ENCODE assay signal across 8 cellular contexts in the genomic region with DNA sequence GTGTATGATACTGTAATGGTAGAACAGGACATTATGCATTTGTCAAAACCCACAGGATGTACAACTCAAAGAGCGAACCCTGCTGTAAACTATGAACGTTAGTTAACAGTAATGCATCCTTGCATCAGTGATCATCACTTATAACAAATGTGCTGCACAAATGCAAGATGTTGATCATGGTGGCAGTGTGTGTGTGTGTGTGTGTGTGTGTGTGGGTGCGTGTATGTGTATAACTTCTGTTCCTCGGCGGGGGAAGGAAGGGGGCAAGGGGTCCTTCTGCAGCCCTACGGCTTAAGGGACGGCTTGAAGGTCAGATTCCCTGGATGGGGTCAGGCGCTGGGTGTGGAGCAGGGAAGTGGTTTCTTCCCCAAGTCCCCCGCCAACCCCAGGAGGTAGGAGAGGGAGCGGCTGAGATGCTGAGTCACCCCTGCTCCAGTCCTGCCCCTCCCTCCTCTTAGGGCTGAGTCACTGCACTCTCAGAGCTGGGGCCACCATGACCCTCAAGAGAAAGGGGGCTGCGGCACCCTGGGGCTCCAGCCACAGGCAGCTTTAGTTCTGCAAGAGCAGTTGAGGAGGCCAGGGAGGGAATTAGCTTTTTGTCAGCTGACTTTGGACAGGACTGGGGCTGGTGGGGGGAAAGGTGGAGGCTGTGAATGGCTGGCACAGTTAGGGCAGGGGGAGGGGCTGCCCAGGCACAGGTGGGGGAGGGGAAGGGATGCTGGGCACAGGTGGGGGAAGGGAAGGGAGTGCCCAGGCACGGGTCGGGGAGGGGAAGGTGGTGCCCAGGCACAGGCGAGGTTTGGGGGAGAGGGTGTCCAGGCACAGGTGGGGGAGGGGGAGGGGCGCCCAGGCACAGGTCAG.
DNase-seq lines count a peak whose midpoint lies in the region; ATAC-seq and TF ChIP-seq lines count a peak whose summit lies in the region.

No MANE protein-coding gene starts in this region.

- DNase-seq in AG04449 (ENCODE audit: low read depth, low spot score) (no peak), HS-27A (ENCODE audit: low read depth) (peak; percentile 77), brain microvascular endothelial cell (peak; percentile 88), left kidney (ENCODE audit: low read depth, low spot score) (peak; percentile 52)
- peak; percentile 60 for DNase-seq in T-helper 2 cell treated with Interferon-gamma antibody and Interleukin-4, amounts not matched to agents 5 μg/mL and 100 μg/mL, for 36 hours (ENCODE audit: low spot score)
- DNase-seq in stimulated activated CD8-positive, alpha-beta memory T cell treated with anti-CD3 and anti-CD28 coated beads, Interleukin-4, amount 100 ng/mL, for 24 hours (ENCODE audit: low read depth): peak; percentile 28

- peak overlapping the region; percentile 29 for H3K4me3 ChIP-seq in AG04449 (ENCODE audit: low read depth, low read length)
- peak overlapping the region; percentile 9 for H3K4me3 ChIP-seq in brain microvascular endothelial cell (ENCODE audit: low read depth, low read length)

- H3K27me3 Mint-ChIP-seq in T-helper 2 cell treated with Interferon-gamma antibody and Interleukin-4, amounts not matched to agents 5 μg/mL and 100 μg/mL, for 36 hours (ENCODE audit: low read depth): no peaks in the 10 kb centered on the region

- H3K4me3 Mint-ChIP-seq in T-helper 2 cell treated with Interferon-gamma antibody and Interleukin-4, amounts not matched to agents 5 μg/mL and 100 μg/mL, for 36 hours: peak overlapping the region; percentile 72

- H3K27ac ChIP-seq in brain microvascular endothelial cell: peak overlapping the region; percentile 55

- in situ Hi-C loops in brain microvascular endothelial cell (cut with HindIII; ENCODE audit: low pct_ligation_motif_present, low sequenced_read_pairs): no loop called here

- peak overlapping the region; percentile 92 for H3K27ac Mint-ChIP-seq in T-helper 2 cell treated with Interferon-gamma antibody and Interleukin-4, amounts not matched to agents 5 μg/mL and 100 μg/mL, for 36 hours

- CTCF ChIA-PET in AG04449 (lab: Yijun Ruan, JAX): interaction anchor here (0.6 to 2.2 kb wide), 8 partner anchors 60 to 230 kb away, joined by 3 to 15 read pairs (median 5); no protein-coding TSS in a partner anchor

- POLR2A ChIA-PET in AG04449 (lab: Yijun Ruan, JAX): no interaction called here

- ATAC-seq in HG03159 (IDR thresholded peaks at IDR 0.05; ENCODE audit: unreplicated experiment): no peak
- no peak for ATAC-seq in HG03108 (IDR thresholded peaks at IDR 0.05; ENCODE audit: unreplicated experiment)

- no peaks in the 10 kb centered on the region for H3K36me3 ChIP-seq in brain microvascular endothelial cell (replicated peaks)

- no peaks in the 10 kb centered on the region for H3K27me3 ChIP-seq in brain microvascular endothelial cell (replicated peaks)

- TF ChIP-seq CTCF in AG04449 (IDR thresholded peaks at IDR 0.05; ENCODE audit: insufficient read depth, low read length, missing control alignments) (no peak), brain microvascular endothelial cell (IDR thresholded peaks at IDR 0.05; ENCODE audit: low read depth, low read length, missing control alignments) (no peak)

- peaks cover 23% of the 10 kb centered on the region for H3K4me1 Mint-ChIP-seq in T-helper 2 cell treated with Interferon-gamma antibody and Interleukin-4, amounts not matched to agents 5 μg/mL and 100 μg/mL, for 36 hours (ENCODE audit: low read depth)

- no peaks in the 10 kb centered on the region for H3K9me3 Mint-ChIP-seq in T-helper 2 cell treated with Interferon-gamma antibody and Interleukin-4, amounts not matched to agents 5 μg/mL and 100 μg/mL, for 36 hours

- no peaks in the 10 kb centered on the region for H3K36me3 Mint-ChIP-seq in T-helper 2 cell treated with Interferon-gamma antibody and Interleukin-4, amounts not matched to agents 5 μg/mL and 100 μg/mL, for 36 hours (ENCODE audit: low read depth)
